In the genomic region with DNA sequence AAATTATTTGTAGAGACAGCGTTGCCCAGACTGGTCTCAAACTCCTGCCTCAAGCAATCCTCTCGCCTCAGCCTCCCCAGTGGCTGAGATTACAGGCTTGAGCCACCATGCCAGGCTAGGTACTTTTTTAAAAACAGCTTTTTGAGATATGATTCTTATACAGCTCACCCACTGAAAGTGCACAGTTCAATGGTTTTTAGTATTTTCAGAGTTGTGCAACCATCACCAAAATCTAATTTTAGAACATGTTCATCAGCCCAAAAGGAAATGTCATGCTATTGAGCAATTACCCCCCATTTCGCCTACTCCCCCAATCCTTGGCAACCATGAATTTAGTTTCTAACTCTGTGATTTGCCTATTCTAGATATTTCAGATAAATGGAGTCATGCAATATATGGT, we compare ENCODE assay signal across 2 cellular contexts.
TF ChIP-seq lines count a peak whose summit lies in the region.

No MANE protein-coding gene starts in this region.

TF ChIP-seq in GM12878, 131 proteins besides CTCF, POLR2A, EP300 and RAD21:
- TF ChIP-seq MEF2A (IDR thresholded peaks at IDR 0.05; ENCODE audit: insufficient read depth, low read depth, low read length) = 0 out of 2 replicates have a peak, but pooled peaks have one; percentile 31
- TF ChIP-seq ZNF592 (IDR thresholded peaks at IDR 0.05) = no peak
- no peak for TF ChIP-seq DPF2 (IDR thresholded peaks at IDR 0.05)
TF ChIP-seq in GM12878: peak in this region for 1.

TF ChIP-seq in SK-N-SH, 30 proteins besides CTCF, POLR2A, EP300 and RAD21:
- TF ChIP-seq PBX3 (IDR thresholded peaks at IDR 0.05) (no peak), SMC3 (IDR thresholded peaks at IDR 0.05; ENCODE audit: low read depth, low read length) (no peak), JUND (IDR thresholded peaks at IDR 0.05) (no peak), RCOR1 (IDR thresholded peaks at IDR 0.05; ENCODE audit: low read length) (no peak), RXRA (IDR thresholded peaks at IDR 0.05; ENCODE audit: borderline replicate concordance, low read depth) (no peak), NFIC (IDR thresholded peaks at IDR 0.05; ENCODE audit: borderline replicate concordance) (no peak), MXI1 (IDR thresholded peaks at IDR 0.05; ENCODE audit: low read depth, low read length) (no peak), RFX5 (IDR thresholded peaks at IDR 0.05; ENCODE audit: low read length) (no peak), GABPA (IDR thresholded peaks at IDR 0.05; ENCODE audit: low read depth) (no peak), POLR2AphosphoS5 (IDR thresholded peaks at IDR 0.05; ENCODE audit: low read depth, low read length) (no peak), TEAD4 (IDR thresholded peaks at IDR 0.05; ENCODE audit: borderline replicate concordance, insufficient read depth) (no peak), SIN3A (IDR thresholded peaks at IDR 0.05; ENCODE audit: borderline replicate concordance, low read depth, low read length) (no peak), CHD2 (IDR thresholded peaks at IDR 0.05; ENCODE audit: low read length, partially characterized antibody) (no peak), ELF1 (IDR thresholded peaks at IDR 0.05) (no peak), EZH2phosphoT487 (IDR thresholded peaks at IDR 0.05; ENCODE audit: borderline replicate concordance, low read depth) (no peak), YY1 (IDR thresholded peaks at IDR 0.05; ENCODE audit: low read depth) (no peak), FOSL2 (IDR thresholded peaks at IDR 0.05; ENCODE audit: borderline replicate concordance, low read depth) (no peak)
